Comparison of ENCODE assay signal across 17 cellular contexts in genomic region chr3:146780251-146780650, GRCh38.
DNase-seq lines count a peak whose midpoint lies in the region; ATAC-seq and TF ChIP-seq lines count a peak whose summit lies in the region.
"Had no signal": no experiment of that assay in that cellular context is flagged by ENCODE, and none has a peak within 500 bp of the region (broad histone marks: within the 10 kb centered on the region; RNA-seq: fewer than 3 reads in every experiment).

No MANE protein-coding gene starts in this region.

- peaks cover 37% of the 10 kb centered on the region for H3K4me1 ChIP-seq in osteoblast (ENCODE audit: insufficient read depth, low read length)
- no peaks in the 10 kb centered on the region for H3K4me1 ChIP-seq in stomach

- intact Hi-C loops in stomach (cut with DNase I; ENCODE audit: low total_unique reads): no loop called here

- H3K4me3 ChIP-seq in epithelial cell of esophagus (ENCODE audit: low read length) (no peak overlapping the region), osteoblast (ENCODE audit: insufficient read depth, low read length) (no peak overlapping the region), stomach (no peak overlapping the region)
- H3K4me3 ChIP-seq: SJCRH30 had no signal

- 53 to 60% (median 54%) methylated on average over 2 of the region's 2 CpGs for WGBS in stomach, 5 donors

- H3K9me3 ChIP-seq in osteoblast (ENCODE audit: low read depth, low read length) (no peaks in the 10 kb centered on the region), stomach (no peaks in the 10 kb centered on the region)
- H3K9me3 ChIP-seq: SJCRH30 had no signal

- no peak for TF ChIP-seq EP300 in stomach (IDR thresholded peaks at IDR 0.05)

- H3K27me3 ChIP-seq in osteoblast (ENCODE audit: insufficient read depth, low read length) (no peaks in the 10 kb centered on the region), stomach (no peaks in the 10 kb centered on the region)
- H3K27me3 ChIP-seq: SJCRH30 had no signal

- H4K20me1 ChIP-seq in osteoblast (ENCODE audit: insufficient read depth, low read length): no peaks in the 10 kb centered on the region

- no peak overlapping the region for H3K4me2 ChIP-seq in osteoblast (ENCODE audit: insufficient read depth, low read length)

- TF ChIP-seq CTCF in epithelial cell of esophagus (IDR thresholded peaks at IDR 0.05; ENCODE audit: insufficient read depth, low read depth, low read length, missing control alignments) (no peak), osteoblast (IDR thresholded peaks at IDR 0.05; ENCODE audit: extremely low read depth, low read depth, low read length) (no peak), stomach (IDR thresholded peaks at IDR 0.05) (no peak)

- ATAC-seq in GM21619 (IDR thresholded peaks at IDR 0.05; ENCODE audit: unreplicated experiment) (no peak), HG03457 (IDR thresholded peaks at IDR 0.05; ENCODE audit: unreplicated experiment) (no peak)

- H2AFZ ChIP-seq in osteoblast (ENCODE audit: low read length): no peak overlapping the region

- TF ChIP-seq POLR2A in stomach (IDR thresholded peaks at IDR 0.05): no peak

- H3K27ac ChIP-seq in osteoblast (ENCODE audit: low read depth, low read length): no peak overlapping the region
- no peak overlapping the region for H3K27ac ChIP-seq in stomach
- H3K27ac ChIP-seq: RWPE1, SJCRH30 had no signal

- DNase-seq in ELR (ENCODE audit: low read depth) (peak; percentile 7), M059J (ENCODE audit: low read depth) (peak; percentile 20), epithelial cell of esophagus (ENCODE audit: low read depth) (peak; percentile 18), osteoblast (ENCODE audit: insufficient read length, low spot score, missing footprints) (peak; percentile 81), stomach (no peak), glomerular visceral epithelial cell (ENCODE audit: extremely low spot score) (no peak)
- DNase-seq: CD4-positive, CD25-positive, alpha-beta regulatory T cell; DMS53; Karpas-422; NCI-H187 treated with DMSO at 0.1 percent for 48 hours; NCI-H446; NCI-H69; OCI-M1; SJCRH30 had no signal

- H3K36me3 ChIP-seq in osteoblast (ENCODE audit: insufficient read depth, low read length): no peaks in the 10 kb centered on the region
- H3K36me3 ChIP-seq in stomach: no peaks in the 10 kb centered on the region
- H3K36me3 ChIP-seq: SJCRH30 had no signal

- no peaks in the 10 kb centered on the region for H3K79me2 ChIP-seq in osteoblast (ENCODE audit: insufficient read depth, low read length)

Comparison
In these comparisons a context has a peak if more than half of its experiments do, and no peak if none do; other contexts are left out.
1. DNase-seq: peak in ELR (single experiment), M059J (single experiment), epithelial cell of esophagus (single experiment) and osteoblast (single experiment); none in stomach (single experiment) and glomerular visceral epithelial cell (single experiment).